ENCODE assay signal across 23 cellular contexts in genomic region chr3:54836876-54837275, GRCh38.
DNase-seq lines count a peak whose midpoint lies in the region; FAIRE-seq and TF ChIP-seq lines count a peak whose summit lies in the region.
"Had no signal": no experiment of that assay in that cellular context is flagged by ENCODE, and none has a peak within 500 bp of the region (broad histone marks: within the 10 kb centered on the region; RNA-seq: fewer than 3 reads in every experiment).

No MANE protein-coding gene starts in this region.

- in situ Hi-C loops in ACHN (cut with HindIII; ENCODE audit: low pct_ligation_motif_present, low pct_unique_long_range_greater_than_20kb, low sequenced_read_pairs), result no loop called here

- DNase-seq in NCI-H510A treated with DMSO at 0.1 percent for 48 hours (lab: John Stamatoyannopoulos, UW) (peak; percentile 25), NCI-H510A (lab: John Stamatoyannopoulos, UW) (no peak), M059J (ENCODE audit: low read depth) (peak; percentile 30), kidney glomerular epithelial cell (lab: John Stamatoyannopoulos, UW) (peak; percentile 56), thyroid gland (peak; percentile 95), foreskin melanocyte (no peak), D721Med (ENCODE audit: insufficient read length, low spot score) (no peak), ACHN (no peak)
- DNase-seq: activated CD4-positive, alpha-beta memory T cell treated with anti-CD3 and anti-CD28 coated beads, Interleukin-2, amount 10 ng/mL, durations not matched to agents 7 days and 5 days; activated effector memory CD4-positive, alpha-beta T cell treated with anti-CD3 and anti-CD28 coated beads, Interleukin-2, amount 50 U/mL, for 16 hours; activated naive CD8-positive, alpha-beta T cell treated with anti-CD3 and anti-CD28 coated beads, Interleukin-2, amount 10 ng/mL, durations not matched to agents 7 days and 5 days; activated T-cell treated with anti-CD3 and anti-CD28 coated beads for 4 hours; GOT3; KG1; left cardiac atrium; naive B cell; NCI-H187; NCI-H226; retina; SIG-M5; T-cell had no signal

- H3K27ac ChIP-seq in thyroid gland, result peak overlapping the region; percentile 53 to 89 (median 71)

- H3K9me3 ChIP-seq in thyroid gland, result no peaks in the 10 kb centered on the region

- TF ChIP-seq POLR2A in thyroid gland (IDR thresholded peaks at IDR 0.05), result peak in 1 of 2 donors; percentile 7

- FAIRE-seq in D721Med (lab: Jason Lieb, UNC), result no peak
- FAIRE-seq: HTR-8/SVneo, TTC549 had no signal

- TF ChIP-seq CTCF in thyroid gland (IDR thresholded peaks at IDR 0.05) (no peak), D721Med (IDR thresholded peaks at IDR 0.05; ENCODE audit: insufficient read depth, missing control alignments) (no peak)

- no peak overlapping the region for H3K4me3 ChIP-seq in thyroid gland (replicated peaks in 1 of 3)

- intact Hi-C loops in thyroid gland (cut with DNase I), result no loop called here

- peaks cover 18 to 30% of the 10 kb centered on the region in 2 donors for H3K4me1 ChIP-seq in thyroid gland

- H3K27me3 ChIP-seq in thyroid gland, result no peaks in the 10 kb centered on the region

- no peaks in the 10 kb centered on the region for H3K36me3 ChIP-seq in thyroid gland

- 25 to 36% methylated on average over 8 of the region's 8 CpGs for WGBS in thyroid gland, 2 donors

Comparison
In these comparisons a context has a peak if more than half of its experiments do, and no peak if none do; other contexts are left out.
1. DNase-seq: peak in NCI-H510A treated with DMSO at 0.1 percent for 48 hours (single experiment), M059J (single experiment), kidney glomerular epithelial cell (single experiment) and thyroid gland (2 of 2); none in NCI-H510A (single experiment), foreskin melanocyte (single experiment), D721Med (single experiment) and ACHN (single experiment).